Comparison of ENCODE assay signal across 9 cellular contexts in genomic region chr10:121554916-121555315, GRCh38. TPM values are rescaled to one million over a fixed set of nuclear protein-coding genes. Genes with fewer than 3 reads are reported as not detected.
DNase-seq lines count a peak whose midpoint lies in the region; ATAC-seq and TF ChIP-seq lines count a peak whose summit lies in the region.
"Not testable (repeated sequence)": the region's sequence is repeated elsewhere in the genome, so short reads cannot be mapped to it uniquely, and the experiment has no call there.
"Had no signal": no experiment of that assay in that cellular context is flagged by ENCODE, and none has a peak within 500 bp of the region (broad histone marks: within the 10 kb centered on the region; RNA-seq: fewer than 3 reads in every experiment).

No MANE protein-coding gene starts in this region.

- peaks cover 99% of the 10 kb centered on the region for H3K79me2 ChIP-seq in GM23338 (replicated peaks; ENCODE audit: insufficient read depth)

- H3K4me1 ChIP-seq in GM23338 (ENCODE audit: insufficient read depth) (peaks cover 46% of the 10 kb centered on the region), HUES48 (ENCODE audit: control insufficient read depth, insufficient read depth, low read length) (peaks cover 39% of the 10 kb centered on the region), body of pancreas (peaks cover 29% of the 10 kb centered on the region)
- not testable (repeated sequence) for H3K4me1 ChIP-seq in mucosa of descending colon (ENCODE audit: low read depth)

- not testable (repeated sequence) for H2AFZ ChIP-seq in GM23338

- TF ChIP-seq POLR2A in body of pancreas (IDR thresholded peaks at IDR 0.05), result not testable (repeated sequence)

- intact Hi-C loops in body of pancreas (cut with DNase I); left colon (cut with DNase I, micrococcal nuclease); mucosa of descending colon (cut with DNase I, micrococcal nuclease): not testable (repeated sequence)

- peaks cover 12% of the 10 kb centered on the region; the same call in 2 of the 3 replicates for H3K9me3 Mint-ChIP-seq in GM23338
- not testable (repeated sequence) for H3K9me3 Mint-ChIP-seq in progenitor cell of endocrine pancreas (ENCODE audit: low read depth)

- not testable (repeated sequence) for H3K4me3 Mint-ChIP-seq in GM23338; progenitor cell of endocrine pancreas (ENCODE audit: low read depth)

- H4K20me1 ChIP-seq in GM23338 (replicated peaks; ENCODE audit: insufficient read depth), result peaks cover 45% of the 10 kb centered on the region

- DNase-seq in GM23338 (ENCODE audit: low spot score); body of pancreas; left colon; mucosa of descending colon; progenitor cell of endocrine pancreas (ENCODE audit: low spot score, unreplicated experiment): not testable (repeated sequence)

- H3K27me3 ChIP-seq in GM23338 (ENCODE audit: insufficient read depth); HUES48 (ENCODE audit: control insufficient read depth, insufficient read depth, low read length); body of pancreas: not testable (repeated sequence)

- peaks cover 16% of the 10 kb centered on the region for H3K36me3 ChIP-seq in GM23338 (ENCODE audit: insufficient read depth)
- peaks cover 31% of the 10 kb centered on the region for H3K36me3 ChIP-seq in HUES48 (ENCODE audit: control insufficient read depth, insufficient read depth, low read length)
- H3K36me3 ChIP-seq in body of pancreas (replicated peaks in 1 of 2; ENCODE audit: insufficient read depth in 1 of 2, low read depth in 2 of 2); mucosa of descending colon (ENCODE audit: low read depth): not testable (repeated sequence)

- not testable (repeated sequence) for TF ChIP-seq CTCF in GM23338 (conservative IDR thresholded peaks at IDR 0.05; ENCODE audit: low read depth in 2 of 2); body of pancreas (IDR thresholded peaks at IDR 0.05); mucosa of descending colon (IDR thresholded peaks at IDR 0.05); progenitor cell of endocrine pancreas (IDR thresholded peaks at IDR 0.05; ENCODE audit: unreplicated experiment)

- not testable (repeated sequence) for H3K4me2 ChIP-seq in GM23338

- peak overlapping the region; percentile 59 for H3K27ac ChIP-seq in GM23338 (ENCODE audit: low read depth)
- peak overlapping the region; percentile 10 for H3K27ac ChIP-seq in HUES48 (ENCODE audit: low read depth, low read length)
- peak overlapping the region in 3 of 4 donors; percentile 56 to 74 (median 66) for H3K27ac ChIP-seq in body of pancreas

- H3K9ac ChIP-seq in HUES48 (ENCODE audit: low read depth, low read length), result not testable (repeated sequence)

- H3K27ac Mint-ChIP-seq in GM23338, result not testable (repeated sequence)
- peak overlapping the region; percentile 89 for H3K27ac Mint-ChIP-seq in progenitor cell of endocrine pancreas

- not testable (repeated sequence) for H3F3A ChIP-seq in GM23338 (replicated peaks; ENCODE audit: low read depth)

- H3K4me1 Mint-ChIP-seq in GM23338, result peaks cover 66% of the 10 kb centered on the region
- peaks cover 66% of the 10 kb centered on the region for H3K4me1 Mint-ChIP-seq in progenitor cell of endocrine pancreas (ENCODE audit: low read depth)

- WGBS in body of pancreas, 2 donors, result 52 to 55% methylated on average over 9 of the region's 9 CpGs

- not testable (repeated sequence) for ATAC-seq in GM23338, body of pancreas
- ATAC-seq in left colon (peak; percentile 48), mucosa of descending colon (peak; percentile 50)

- H3K27me3 Mint-ChIP-seq in GM23338 (ENCODE audit: insufficient read depth, low read depth, poor library complexity); progenitor cell of endocrine pancreas: not testable (repeated sequence)

- H3K9me3 ChIP-seq in HUES48 (ENCODE audit: control insufficient read depth, insufficient read depth, low read length); body of pancreas; mucosa of descending colon: not testable (repeated sequence)

- not testable (repeated sequence) for H3K4me3 ChIP-seq in GM23338; HUES48 (ENCODE audit: low read depth, low read length); body of pancreas; mucosa of descending colon

- H3K9me2 ChIP-seq in GM23338 (ENCODE audit: insufficient read depth), result not testable (repeated sequence)

- H3K36me3 Mint-ChIP-seq in GM23338 (ENCODE audit: low read depth) (peaks cover 45% of the 10 kb centered on the region), progenitor cell of endocrine pancreas (ENCODE audit: insufficient read depth) (peaks cover 20% of the 10 kb centered on the region)

RNA-seq across cellular contexts. Expression of gene FGFR2, which starts 43.3 kb away (rescaled TPM):
- 82.5 and 106 TPM in 2 replicates for total RNA-seq in GM23338 (2014; rRNA removed; shearing (Covaris generic))
- polyA plus RNA-seq in GM23338 (2016; fragmentation: Nextera tagmentation; extraction: Ambion mirVana), result 31.1 and 32.3 TPM in 2 replicates
- total RNA-seq in body of pancreas, result 10 to 100 TPM; 56.0 to 78.1 TPM
- 10 to 100 TPM; 39.2 to 68.0 TPM for total RNA-seq in left colon
- total RNA-seq in mucosa of descending colon, result 100 to 1,000 TPM in 1 of 3 donors, 10 to 100 TPM in 2; 64.3 to 138 (median 77.5) TPM
- total RNA-seq in progenitor cell of endocrine pancreas, result 146 and 149 TPM in 2 replicates
- total RNA-seq: A172, GM23248, HFFc6 had no signal

Comparison
In these comparisons a context has a peak if more than half of its experiments do, and no peak if none do; other contexts are left out.
1. H3K27ac ChIP-seq: peak in every context shown above with its lines; median percentile 66 in body of pancreas; 59 in GM23338; 10 in HUES48.